10 cellular contexts compared by ENCODE assay signal in genomic region chr7:122136639-122137253, GRCh38. TPM values are rescaled to one million over a fixed set of nuclear protein-coding genes. Genes with fewer than 3 reads are reported as not detected.
DNase-seq lines count a peak whose midpoint lies in the region; ATAC-seq and TF ChIP-seq lines count a peak whose summit lies in the region.
"Had no signal": no experiment of that assay in that cellular context is flagged by ENCODE, and none has a peak within 500 bp of the region (broad histone marks: within the 10 kb centered on the region; RNA-seq: fewer than 3 reads in every experiment).

No MANE protein-coding gene starts in this region.

- peak overlapping the region; percentile 67; the same call in 1 of the 2 replicates for H3K27ac ChIP-seq in GM23338 (ENCODE audit: low read depth)
- no peak overlapping the region for H3K27ac ChIP-seq in SK-N-SH (ENCODE audit: low read depth in 2 of 2, low read length in 1 of 2)
- peak overlapping the region; percentile 49 for H3K27ac ChIP-seq in left ventricle myocardium inferior (replicated peaks)

- WGBS in SK-N-SH (ENCODE audit: low lambda C conversion rate) = 6% methylated on average over 1 of the region's 1 CpG

- H3K27ac Mint-ChIP-seq in GM23338 = peak overlapping the region; percentile 64; the same call in 1 of the 2 replicates

- H3K4me1 ChIP-seq in GM23338 (ENCODE audit: insufficient read depth) (peaks cover 55% of the 10 kb centered on the region), SK-N-SH (ENCODE audit: control insufficient read depth in 1 of 2, insufficient read depth in 2 of 2, low read depth in 1 of 2, low read length in 1 of 2) (peaks cover 0 to 5% of the 10 kb centered on the region in 2 experiments; a peak in 2 of 4 replicates), left ventricle myocardium inferior (peaks cover 30% of the 10 kb centered on the region)

- H3F3A ChIP-seq in GM23338 (replicated peaks; ENCODE audit: low read depth) = no peaks in the 10 kb centered on the region
- H3F3A ChIP-seq in SK-N-SH (replicated peaks; ENCODE audit: insufficient read depth) = no peaks in the 10 kb centered on the region

- H3K9me2 ChIP-seq in GM23338 (ENCODE audit: insufficient read depth) = no peaks in the 10 kb centered on the region
- no peaks in the 10 kb centered on the region for H3K9me2 ChIP-seq in SK-N-SH

- no peaks in the 10 kb centered on the region for H3K27me3 ChIP-seq in GM23338 (ENCODE audit: insufficient read depth)
- H3K27me3 ChIP-seq in SK-N-SH (ENCODE audit: insufficient read depth) = peaks cover 11% of the 10 kb centered on the region; the same call in 1 of the 2 replicates
- no peaks in the 10 kb centered on the region for H3K27me3 ChIP-seq in left ventricle myocardium inferior (ENCODE audit: low read depth)

- intact Hi-C loops in left ventricle myocardium inferior (cut with micrococcal nuclease) = no loop called here

- H3K4me2 ChIP-seq in GM23338 (peak overlapping the region; percentile 91), SK-N-SH (peak overlapping the region; percentile 71)

- H3K4me3 ChIP-seq in GM23338 = peak overlapping the region; percentile 87
- peak overlapping the region; percentile 29 to 60 for H3K4me3 ChIP-seq in SK-N-SH (ENCODE audit: low read depth in 2 of 2, low read length in 1 of 2)
- H3K4me3 ChIP-seq in left ventricle myocardium inferior = peak overlapping the region; percentile 57
- peak overlapping the region; percentile 43 for H3K4me3 ChIP-seq in skeletal muscle cell (ENCODE audit: low read depth, low read length)

- peaks cover 87% of the 10 kb centered on the region for H3K36me3 Mint-ChIP-seq in GM23338 (ENCODE audit: low read depth)

- no peaks in the 10 kb centered on the region for H3K9me3 ChIP-seq in SK-N-SH
- no peaks in the 10 kb centered on the region for H3K9me3 ChIP-seq in left ventricle myocardium inferior (replicated peaks)

- H3K4me3 Mint-ChIP-seq in GM23338 = peak overlapping the region; percentile 66

- CTCF ChIA-PET in SK-N-SH (lab: Yijun Ruan, JAX) = no interaction called here

- H3K36me3 ChIP-seq in GM23338 (ENCODE audit: insufficient read depth) (peaks cover 28% of the 10 kb centered on the region; the same call in 1 of the 2 replicates), SK-N-SH (replicated peaks in 1 of 2; ENCODE audit: control insufficient read depth in 1 of 2, insufficient read depth in 2 of 2, low read length in 1 of 2) (no peaks in the 10 kb centered on the region), left ventricle myocardium inferior (no peaks in the 10 kb centered on the region)

- TF ChIP-seq EP300 in SK-N-SH (IDR thresholded peaks at IDR 0.05; ENCODE audit: borderline replicate concordance in 1 of 2, low read depth in 1 of 2, low read length in 1 of 2) = no peak

- no peak for TF ChIP-seq RAD21 in SK-N-SH (IDR thresholded peaks at IDR 0.05; ENCODE audit: low read length)

- H2AFZ ChIP-seq in GM23338 = no peak overlapping the region
- 0 out of 2 replicates have a peak overlapping the region, but pooled peaks have one; percentile 1 for H2AFZ ChIP-seq in SK-N-SH (ENCODE audit: low read depth)

- POLR2A ChIA-PET in SK-N-SH (lab: Yijun Ruan, JAX) = no interaction called here

- H3K4me1 Mint-ChIP-seq in GM23338 = peaks cover 50% of the 10 kb centered on the region

- H4K20me1 ChIP-seq in GM23338 (replicated peaks; ENCODE audit: insufficient read depth) (peaks cover 84% of the 10 kb centered on the region), SK-N-SH (ENCODE audit: insufficient read depth) (no peaks in the 10 kb centered on the region)

- ATAC-seq in GM23338 (no peak; the same call in 1 of the 3 replicates), HG02798 (IDR thresholded peaks at IDR 0.05; ENCODE audit: poor library complexity, unreplicated experiment) (no peak), GM18870 (IDR thresholded peaks at IDR 0.05; ENCODE audit: unreplicated experiment) (no peak)
- ATAC-seq: activated CD4-positive, CD25-positive, alpha-beta regulatory T cell treated with anti-CD3 and anti-CD28 coated beads, Interleukin-2, amount 50 U/mL, for 24 hours had no signal

- no peaks in the 10 kb centered on the region for H3K9me3 Mint-ChIP-seq in GM23338

- DNase-seq in GM23338 (ENCODE audit: low spot score) (no peak), SK-N-SH (no peak), left ventricle myocardium inferior (no peak), skeletal muscle cell (ENCODE audit: low read depth) (no peak), AML-193 (lab: John Stamatoyannopoulos, UW) (no peak), SHP77 treated with DMSO at 0.1 percent for 48 hours (lab: John Stamatoyannopoulos, UW) (no peak)
- DNase-seq: glutamatergic neuron had no signal

- peaks cover 8% of the 10 kb centered on the region for H3K27me3 Mint-ChIP-seq in GM23338 (ENCODE audit: insufficient read depth, low read depth, poor library complexity)

- TF ChIP-seq CTCF in GM23338 (conservative IDR thresholded peaks at IDR 0.05; ENCODE audit: low read depth in 2 of 2) = no peak
- TF ChIP-seq CTCF in SK-N-SH (IDR thresholded peaks at IDR 0.05) = no peak
- TF ChIP-seq CTCF in left ventricle myocardium inferior (IDR thresholded peaks at IDR 0.05; ENCODE audit: borderline replicate concordance) = no peak

- peaks cover 100% of the 10 kb centered on the region for H3K79me2 ChIP-seq in GM23338 (replicated peaks; ENCODE audit: insufficient read depth)
- H3K79me2 ChIP-seq in SK-N-SH (ENCODE audit: insufficient read depth) = no peaks in the 10 kb centered on the region

- no peak overlapping the region for H3K9ac ChIP-seq in SK-N-SH

TF ChIP-seq in GM23338, 12 proteins besides CTCF, POLR2A, EP300 and RAD21 (continues in another document):
- no peak for TF ChIP-seq CREB1 (CRISPR knock-in tag; IDR thresholded peaks at IDR 0.05; ENCODE audit: low read depth)
- TF ChIP-seq EZH2 (IDR thresholded peaks at IDR 0.05; ENCODE audit: low read depth, unreplicated experiment) = no peak

TF ChIP-seq in SK-N-SH, 30 proteins besides CTCF, POLR2A, EP300 and RAD21:
- TF ChIP-seq MAX (IDR thresholded peaks at IDR 0.05; ENCODE audit: low read depth) (no peak), TAF1 (IDR thresholded peaks at IDR 0.05; ENCODE audit: borderline replicate concordance, low read depth, low read length) (no peak), RFX5 (IDR thresholded peaks at IDR 0.05; ENCODE audit: low read length) (no peak), GATA2 (CRISPR knock-in tag; IDR thresholded peaks at IDR 0.05) (no peak), RXRA (IDR thresholded peaks at IDR 0.05; ENCODE audit: borderline replicate concordance, low read depth) (no peak), REST (IDR thresholded peaks at IDR 0.05; ENCODE audit: low read depth, low read length) (no peak), GABPA (IDR thresholded peaks at IDR 0.05; ENCODE audit: low read depth) (no peak), CHD2 (IDR thresholded peaks at IDR 0.05; ENCODE audit: low read length, partially characterized antibody) (no peak), EZH2phosphoT487 (IDR thresholded peaks at IDR 0.05; ENCODE audit: borderline replicate concordance, low read depth) (no peak), TEAD4 (IDR thresholded peaks at IDR 0.05; ENCODE audit: borderline replicate concordance, insufficient read depth) (no peak)

RNA-seq across cellular contexts. Expression of gene AASS, which starts 7.3 kb away (rescaled TPM):
- total RNA-seq in GM23338 (2014; rRNA removed; shearing (Covaris generic)) = 698 and 789 TPM in 2 replicates
- 240 and 368 TPM in 2 replicates for polyA plus RNA-seq in GM23338 (2016; fragmentation: Nextera tagmentation; extraction: Ambion mirVana)
- 0.92 and 1.2 TPM in 2 replicates for polyA plus RNA-seq in SK-N-SH (2012; rRNA removed)
- 0.50 and 0.58 TPM in 2 replicates for polyA plus RNA-seq in SK-N-SH (2012; cell fraction: cytosol; rRNA removed)
- polyA plus RNA-seq in SK-N-SH (2012; cell fraction: nucleus; rRNA removed) = 2.3 and 4.2 TPM in 2 replicates
- total RNA-seq in left ventricle myocardium inferior = 34.7 TPM

Comparison
In these comparisons a context has a peak if more than half of its experiments do, and no peak if none do; other contexts are left out.
1. H3K27ac ChIP-seq: peak in GM23338 (single experiment) and left ventricle myocardium inferior (single experiment); none in SK-N-SH (0 of 2).
2. RNA of gene AASS, which starts 7.3 kb away (total RNA-seq): 698 to 789 TPM in GM23338; 34.7 TPM in left ventricle myocardium inferior (single experiment); every median in the first group is over 10 times any median in the second.
3. Peak in every context shown above with its lines, with median percentiles within 50 percentile points of each other: H3K4me3 ChIP-seq.